ENCODE assay signal across 19 cellular contexts in genomic region chr12:107570721-107571120, GRCh38.
A peak's percentile ranks its signal among the peaks of the same experiment; 100 is the strongest.
DNase-seq lines count a peak whose midpoint lies in the region; ATAC-seq and TF ChIP-seq lines count a peak whose summit lies in the region.
"Had no signal": no experiment of that assay in that cellular context is flagged by ENCODE, and none has a peak within 500 bp of the region (broad histone marks: within the 10 kb centered on the region; RNA-seq: fewer than 3 reads in every experiment).

No MANE protein-coding gene starts in this region.

- H3K36me3 ChIP-seq in colonic mucosa (no peaks in the 10 kb centered on the region), left lung (no peaks in the 10 kb centered on the region)
- H3K36me3 ChIP-seq: adrenal gland, SJCRH30, thoracic aorta had no signal

- peak; percentile 48 for DNase-seq in H4 (ENCODE audit: low spot score)
- peak; percentile 49 for DNase-seq in NCI-H774 (lab: John Stamatoyannopoulos, UW)
- DNase-seq in colonic mucosa = peak; percentile 21
- DNase-seq in lung microvascular endothelial cell (ENCODE audit: low read depth in 2 of 2) = peak; percentile 71 to 90
- DNase-seq in left lung = no peak
- no peak for DNase-seq in activated naive CD4-positive, alpha-beta T cell treated with anti-CD3 and anti-CD28 coated beads for 36 hours
- no peak for DNase-seq in SKM-1 treated with dmso at 0.1 percent for 144 hours (lab: John Stamatoyannopoulos, UW; ENCODE audit: unreplicated experiment)
- DNase-seq: Calu3; GDM1; glutamatergic neuron; naive thymus-derived CD4-positive, alpha-beta T cell; NCI-H1048; SJCRH30 had no signal

- H3K27ac Mint-ChIP-seq in activated naive CD4-positive, alpha-beta T cell treated with anti-CD3 and anti-CD28 coated beads for 36 hours = no peak overlapping the region
- H3K27ac Mint-ChIP-seq: B cell; GM23338; naive thymus-derived CD4-positive, alpha-beta T cell had no signal

- no peak for ATAC-seq in left lung
- ATAC-seq in GM18868 (IDR thresholded peaks at IDR 0.05; ENCODE audit: unreplicated experiment) = no peak
- ATAC-seq: GM23338; K562; naive thymus-derived CD4-positive, alpha-beta T cell had no signal

- no peaks in the 10 kb centered on the region for H3K9me3 Mint-ChIP-seq in activated naive CD4-positive, alpha-beta T cell treated with anti-CD3 and anti-CD28 coated beads for 36 hours
- H3K9me3 Mint-ChIP-seq: GM23338 had no signal

- H3K4me3 ChIP-seq in colonic mucosa (no peak overlapping the region), left lung (no peak overlapping the region)
- H3K4me3 ChIP-seq: adrenal gland, GM23338, K562, SJCRH30, thoracic aorta had no signal

- H3K9me3 ChIP-seq in colonic mucosa = no peaks in the 10 kb centered on the region
- no peaks in the 10 kb centered on the region for H3K9me3 ChIP-seq in left lung
- H3K9me3 ChIP-seq: adrenal gland, SJCRH30, thoracic aorta had no signal

- CTCF ChIA-PET in activated naive CD4-positive, alpha-beta T cell treated with anti-CD3 and anti-CD28 coated beads for 36 hours (lab: Charles Lee) = no interaction called here

- no peaks in the 10 kb centered on the region for H3K4me1 Mint-ChIP-seq in activated naive CD4-positive, alpha-beta T cell treated with anti-CD3 and anti-CD28 coated beads for 36 hours (ENCODE audit: low read depth)
- H3K4me1 Mint-ChIP-seq: GM23338 had no signal

- H3K27me3 ChIP-seq in colonic mucosa (no peaks in the 10 kb centered on the region), left lung (no peaks in the 10 kb centered on the region)
- H3K27me3 ChIP-seq: adrenal gland, SJCRH30 had no signal

- H3K27ac ChIP-seq in colonic mucosa (no peak overlapping the region), left lung (no peak overlapping the region)
- H3K27ac ChIP-seq: adrenal gland, SJCRH30, thoracic aorta had no signal

- H3K4me3 Mint-ChIP-seq in activated naive CD4-positive, alpha-beta T cell treated with anti-CD3 and anti-CD28 coated beads for 36 hours = no peak overlapping the region
- H3K4me3 Mint-ChIP-seq: B cell; GM23338; naive thymus-derived CD4-positive, alpha-beta T cell had no signal

- no peaks in the 10 kb centered on the region for H3K36me3 Mint-ChIP-seq in activated naive CD4-positive, alpha-beta T cell treated with anti-CD3 and anti-CD28 coated beads for 36 hours (ENCODE audit: low read depth)

- no peak for TF ChIP-seq CTCF in colonic mucosa (IDR thresholded peaks at IDR 0.05)
- TF ChIP-seq CTCF in left lung (IDR thresholded peaks at IDR 0.05) = no peak

- H3K4me1 ChIP-seq in colonic mucosa = no peaks in the 10 kb centered on the region
- H3K4me1 ChIP-seq in left lung = no peaks in the 10 kb centered on the region
- H3K4me1 ChIP-seq: adrenal gland, SJCRH30 had no signal

- intact Hi-C loops in colonic mucosa (cut with DNase I) (no loop called here), left lung (cut with DNase I) (no loop called here)
- intact Hi-C loops in activated naive CD4-positive, alpha-beta T cell treated with anti-CD3 and anti-CD28 coated beads for 36 hours (cut with micrococcal nuclease) = no loop called here

- no peaks in the 10 kb centered on the region for H3K27me3 Mint-ChIP-seq in activated naive CD4-positive, alpha-beta T cell treated with anti-CD3 and anti-CD28 coated beads for 36 hours (ENCODE audit: low read depth)
- H3K27me3 Mint-ChIP-seq: naive thymus-derived CD4-positive, alpha-beta T cell had no signal

- no peak overlapping the region for H3K9ac ChIP-seq in colonic mucosa (ENCODE audit: low read depth in 2 of 2, low read length in 2 of 2)

Comparison
In these comparisons a context has a peak if more than half of its experiments do, and no peak if none do; other contexts are left out.
1. DNase-seq: peak in H4 (single experiment), NCI-H774 (single experiment), colonic mucosa (single experiment) and lung microvascular endothelial cell (2 of 2); none in left lung (0 of 2), activated naive CD4-positive, alpha-beta T cell treated with anti-CD3 and anti-CD28 coated beads for 36 hours (single experiment) and SKM-1 treated with dmso at 0.1 percent for 144 hours (single experiment).